ENCODE assay signal across 1 cellular context in genomic region chr12:53500776-53501614, GRCh38.
TF ChIP-seq lines count a peak whose summit lies in the region.

Gene TARBP2, plus strand, starts transcription at chr12:53501283. Its CDS starts 126 bp downstream, at chr12:53501409.

TF ChIP-seq in K562, 482 proteins besides CTCF, POLR2A, EP300 and RAD21 (continued from another document):
- TF ChIP-seq SIX5 (IDR thresholded peaks at IDR 0.05; ENCODE audit: borderline replicate concordance in 1 of 2, insufficient read depth in 1 of 2, low read depth in 1 of 2, low read length in 2 of 2) (peak; percentile 72 to 81), SRSF7 (optimal IDR thresholded peaks at IDR 0.05; ENCODE audit: low read depth, low read length) (no peak)
